In genomic region chr1:11337536-11338350, GRCh38 we compare ENCODE assay signal across 9 cellular contexts.
A peak's percentile ranks its signal among the peaks of the same experiment; 100 is the strongest.
DNase-seq lines count a peak whose midpoint lies in the region; ATAC-seq and TF ChIP-seq lines count a peak whose summit lies in the region.
"Had no signal": no experiment of that assay in that cellular context is flagged by ENCODE, and none has a peak within 500 bp of the region (broad histone marks: within the 10 kb centered on the region; RNA-seq: fewer than 3 reads in every experiment).

No MANE protein-coding gene starts in this region.

- CTCF ChIA-PET in WTC11 (lab: Charles Lee) = interaction anchor here (0.6 to 1.2 kb wide), 6 partner anchors 10 to 306 kb away, joined by 3 to 4 read pairs (median 3); partner anchors contain the start of gene UBIAD1

- H3K27ac Mint-ChIP-seq in WTC11 = no peak overlapping the region

- H3K4me1 ChIP-seq in mucosa of descending colon (ENCODE audit: low read depth) = no peaks in the 10 kb centered on the region

- H3K9me3 ChIP-seq in mucosa of descending colon = no peaks in the 10 kb centered on the region
- H3K9me3 ChIP-seq: BLaER1 treated with 17β-estradiol and CSF1 and Interleukin-3, amounts not matched to agents 10 nM and 100 nM had no signal

- peaks cover 5% of the 10 kb centered on the region; the same call in 1 of the 2 replicates for H3K27me3 Mint-ChIP-seq in WTC11 (ENCODE audit: low read depth)

- intact Hi-C loops in mucosa of descending colon (cut with DNase I, micrococcal nuclease) = no loop called here

- peak; percentile 26 to 56 for DNase-seq in NCI-H2081 (lab: John Stamatoyannopoulos, UW)
- no peak for DNase-seq in NCI-H2081 treated with DMSO at 0.1 percent for 48 hours (lab: John Stamatoyannopoulos, UW)
- peak; percentile 89 for DNase-seq in NCI-H2171 treated with DMSO at 0.1 percent for 48 hours (lab: John Stamatoyannopoulos, UW)
- DNase-seq in WTC11 (ENCODE audit: low spot score) = peak; percentile 83
- DNase-seq in cardiac fibroblast (ENCODE audit: low read depth in 2 of 2) = peak; percentile 32 to 38
- DNase-seq in mucosa of descending colon = peak in 2 of 3 donors; percentile 53 to 59
- peak; percentile 24 to 78 (median 60) for DNase-seq in stimulated activated naive CD4-positive, alpha-beta T cell (lab: John Stamatoyannopoulos, UW)

- no peaks in the 10 kb centered on the region for H3K36me3 ChIP-seq in mucosa of descending colon (ENCODE audit: low read depth)
- H3K36me3 ChIP-seq: BLaER1 treated with 17β-estradiol and CSF1 and Interleukin-3, amounts not matched to agents 10 nM and 100 nM had no signal

- H3K4me1 Mint-ChIP-seq in WTC11 = peaks cover 44% of the 10 kb centered on the region

- ATAC-seq in WTC11 (peak; percentile 67), mucosa of descending colon (peak; percentile 54), HG02623 (IDR thresholded peaks at IDR 0.05; ENCODE audit: unreplicated experiment) (no peak)

- TF ChIP-seq CTCF in WTC11 (IDR thresholded peaks at IDR 0.05) (peak; percentile 89), cardiac fibroblast (IDR thresholded peaks at IDR 0.05; ENCODE audit: low read depth, low read length) (peak; percentile 88), mucosa of descending colon (IDR thresholded peaks at IDR 0.05) (no peak)

- POLR2A ChIA-PET in WTC11 (lab: Charles Lee) = no interaction called here

- no peak overlapping the region for H3K4me3 ChIP-seq in cardiac fibroblast (replicated peaks in 1 of 2; ENCODE audit: low read depth in 2 of 2, low read length in 2 of 2)
- no peak overlapping the region for H3K4me3 ChIP-seq in mucosa of descending colon
- H3K4me3 ChIP-seq: BLaER1 treated with 17β-estradiol and CSF1 and Interleukin-3, amounts not matched to agents 10 nM and 100 nM had no signal

- no peaks in the 10 kb centered on the region for H3K36me3 Mint-ChIP-seq in WTC11

- no peak overlapping the region for H3K4me3 Mint-ChIP-seq in WTC11

- H3K9me3 Mint-ChIP-seq in WTC11 = no peaks in the 10 kb centered on the region

TF ChIP-seq in WTC11, 78 proteins besides CTCF, POLR2A, EP300 and RAD21:
- TF ChIP-seq ZNF219 (CRISPR knock-in tag; IDR thresholded peaks at IDR 0.05; ENCODE audit: borderline replicate concordance) (no peak), USF2 (CRISPR knock-in tag; IDR thresholded peaks at IDR 0.05) (no peak), FOXP4 (CRISPR knock-in tag; IDR thresholded peaks at IDR 0.05) (no peak), NFE2L1 (CRISPR knock-in tag; IDR thresholded peaks at IDR 0.05) (no peak), PRRX2 (CRISPR knock-in tag; IDR thresholded peaks at IDR 0.05) (no peak), ZNF263 (CRISPR knock-in tag; IDR thresholded peaks at IDR 0.05; ENCODE audit: low read depth) (peak; percentile 89)
